Comparison of ENCODE assay signal across 8 cellular contexts in genomic region chr10:3887885-3888476, GRCh38.
A peak's percentile ranks its signal among the peaks of the same experiment; 100 is the strongest.
DNase-seq lines count a peak whose midpoint lies in the region; ATAC-seq and TF ChIP-seq lines count a peak whose summit lies in the region.

No MANE protein-coding gene starts in this region.

- H3K4me3 ChIP-seq in H7 (ENCODE audit: insufficient read depth, low read depth, low read length) (no peak overlapping the region), Panc1 (ENCODE audit: low read depth in 2 of 2, low read length in 2 of 2) (no peak overlapping the region), ascending aorta (no peak overlapping the region), left lung (no peak overlapping the region)

- DNase-seq in ELR (ENCODE audit: low read depth): peak; percentile 93
- peak; percentile 66 for DNase-seq in H7
- no peak for DNase-seq in Panc1 (ENCODE audit: low read depth, low spot score)
- peak; percentile 65 to 95 for DNase-seq in ascending aorta (ENCODE audit: low spot score in 2 of 2)
- peak in 1 of 2 donors; percentile 68 for DNase-seq in left lung
- DNase-seq in stimulated activated CD8-positive, alpha-beta memory T cell treated with anti-CD3 and anti-CD28 coated beads, Interleukin-15, amount 100 ng/mL, for 48 hours (ENCODE audit: low read depth in 2 of 2): peak; percentile 35 to 38
- no peak for DNase-seq in DMS 273 (lab: John Stamatoyannopoulos, UW; ENCODE audit: unreplicated experiment)
- DNase-seq in AML-193 (lab: John Stamatoyannopoulos, UW): no peak

- H3K4me1 ChIP-seq in Panc1 (ENCODE audit: control insufficient read depth, insufficient read depth, low read length) (peaks cover 55% of the 10 kb centered on the region), ascending aorta (peaks cover 3 to 30% of the 10 kb centered on the region in 2 donors), left lung (peaks cover 11 to 22% of the 10 kb centered on the region in 2 donors)

- no TSS peak for BruUV-seq in Panc1 (replicated peaks; lab: Mats Ljungman, UMichigan)

- no peaks in the 10 kb centered on the region for H3K27me3 ChIP-seq in H7 (ENCODE audit: control insufficient read depth, insufficient read depth, low read length)
- H3K27me3 ChIP-seq in Panc1 (ENCODE audit: control insufficient read depth, insufficient read depth, low read length): no peaks in the 10 kb centered on the region
- H3K27me3 ChIP-seq in ascending aorta: no peaks in the 10 kb centered on the region
- H3K27me3 ChIP-seq in left lung: no peaks in the 10 kb centered on the region

- H3K9me3 ChIP-seq in Panc1 (ENCODE audit: control insufficient read depth, insufficient read depth, low read depth, low read length) (no peaks in the 10 kb centered on the region), ascending aorta (no peaks in the 10 kb centered on the region), left lung (no peaks in the 10 kb centered on the region)

- in situ Hi-C loops in Panc1 (cut with HindIII; ENCODE audit: low pct_unique_long_range_greater_than_20kb, low sequenced_read_pairs): no loop called here

- no peaks in the 10 kb centered on the region; the same call in 1 of the 2 replicates for H3K36me3 ChIP-seq in H7 (replicated peaks; ENCODE audit: control insufficient read depth, insufficient read depth, low read length)
- H3K36me3 ChIP-seq in Panc1 (ENCODE audit: control insufficient read depth, insufficient read depth, low read length): no peaks in the 10 kb centered on the region
- no peaks in the 10 kb centered on the region for H3K36me3 ChIP-seq in ascending aorta
- H3K36me3 ChIP-seq in left lung: no peaks in the 10 kb centered on the region

- peak overlapping the region; percentile 100 for H3K27ac ChIP-seq in Panc1 (ENCODE audit: low read length)
- peak overlapping the region; percentile 87 for H3K27ac ChIP-seq in ascending aorta
- H3K27ac ChIP-seq in left lung: peak overlapping the region; percentile 51 to 80

- POLR2A ChIA-PET in Panc1 (lab: Charles Lee): interaction anchor here (0.6 to 1.4 kb wide), 2 partner anchors 10 to 36 kb away, joined by 6 to 17 read pairs; no protein-coding TSS in a partner anchor

- CTCF ChIA-PET in Panc1 (lab: Charles Lee): no interaction called here

- TF ChIP-seq CTCF in Panc1 (IDR thresholded peaks at IDR 0.05) (no peak), ascending aorta (IDR thresholded peaks at IDR 0.05) (no peak), left lung (IDR thresholded peaks at IDR 0.05) (no peak)

- ATAC-seq in Panc1 (peak; percentile 68), left lung (peak; percentile 65)

- intact Hi-C loops in Panc1 (cut with micrococcal nuclease; ENCODE audit: unreplicated experiment) (loop anchor here (5.0 kb wide), 2 partner anchors 36 to 101 kb away; partner anchors contain the start of gene KLF6), ascending aorta (cut with DNase I) (loop anchor here (1.0 to 10.0 kb wide), 7 partner anchors 35 to 877 kb away; partner anchors contain the start of gene KLF6), left lung (cut with DNase I) (no loop called here)

Comparison
In these comparisons a context has a peak if more than half of its experiments do, and no peak if none do; other contexts are left out.
1. DNase-seq: peak in ELR (single experiment), H7 (single experiment), ascending aorta (2 of 2) and stimulated activated CD8-positive, alpha-beta memory T cell treated with anti-CD3 and anti-CD28 coated beads, Interleukin-15, amount 100 ng/mL, for 48 hours (2 of 2); none in Panc1 (single experiment), DMS 273 (single experiment) and AML-193 (0 of 2).
2. intact Hi-C loops: an anchor here in Panc1 (5.0 kb wide) and ascending aorta (1.0 to 10.0 kb wide); none called in left lung.
3. Peak in every context shown above with its lines, with median percentiles within 50 percentile points of each other: H3K27ac ChIP-seq.